Comparison of ENCODE assay signal across 28 cellular contexts in genomic region chr10:14120812-14121211, GRCh38.
"Had no signal": no experiment of that assay in that cellular context is flagged by ENCODE, and none has a peak within 500 bp of the region (broad histone marks: within the 10 kb centered on the region; RNA-seq: fewer than 3 reads in every experiment).

No MANE protein-coding gene starts in this region.

- H3K9me3 Mint-ChIP-seq: stimulated activated memory B cell treated with anti-CD40 and anti-IgM and Interleukin-4, amounts not matched to agents 10 μg/mL and 1 μg/mL and 100 μg/mL, for 72 hours; stimulated activated naive B cell treated with anti-CD40 and anti-IgM and Interleukin-4, amounts not matched to agents 10 μg/mL and 1 μg/mL and 100 μg/mL, for 72 hours; stimulated activated naive CD8-positive, alpha-beta T cell treated with anti-CD3 and anti-CD28 coated beads, Interleukin-15, amount 100 ng/mL, for 72 hours; stimulated activated naive CD8-positive, alpha-beta T cell treated with anti-CD3 and anti-CD28 coated beads, Interleukin-15, Interleukin-2, amounts not matched to agents 100 ng/mL and 50 ng/mL, for 24 hours had no signal

- DNase-seq: stimulated activated CD4-positive, alpha-beta T cell treated with anti-CD3 and anti-CD28 coated beads, Interleukin-2, amount 100 ng/mL, for 24 hours; stimulated activated CD4-positive, alpha-beta T cell treated with anti-CD3 and anti-CD28 coated beads, Interleukin-2, amount 100 ng/mL, for 48 hours; stimulated activated CD4-positive, alpha-beta T cell treated with anti-CD3 and anti-CD28 coated beads, Interleukin-4, amount 100 ng/mL, for 1 hour; stimulated activated CD4-positive, alpha-beta T cell treated with anti-CD3 and anti-CD28 coated beads, Interleukin-4, amount 100 ng/mL, for 24 hours; stimulated activated CD4-positive, alpha-beta T cell treated with anti-CD3 and anti-CD28 coated beads, Interleukin-4, amount 100 ng/mL, for 4 hours; stimulated activated CD8-positive, alpha-beta memory T cell treated with anti-CD3 and anti-CD28 coated beads, Interleukin-4, amount 100 ng/mL, for 48 hours; stimulated activated naive B cell treated with anti-CD40 and anti-IgM and Interleukin-4, amounts not matched to agents 10 μg/mL and 1 μg/mL and 100 μg/mL, for 72 hours; stimulated activated naive CD4-positive, alpha-beta T cell; stimulated activated naive CD4-positive, alpha-beta T cell treated with Interleukin-2 at 50 U/mL for 16 hours; stimulated activated naive CD8-positive, alpha-beta T cell treated with anti-CD3 and anti-CD28 coated beads, Interleukin-15, amount 100 ng/mL, for 72 hours; stimulated activated naive CD8-positive, alpha-beta T cell treated with anti-CD3 and anti-CD28 coated beads, Interleukin-15, Interleukin-2, amounts not matched to agents 100 U/mL and 50 U/mL, for 24 hours; stomach; substantia nigra; testis; thyroid gland; tibial artery; transverse colon; trophoblast cell; upper lobe of left lung; upper lobe of right lung; uterus had no signal

- H3K36me3 Mint-ChIP-seq: stimulated activated memory B cell treated with anti-CD40 and anti-IgM and Interleukin-4, amounts not matched to agents 10 μg/mL and 1 μg/mL and 100 μg/mL, for 72 hours; stimulated activated naive B cell treated with anti-CD40 and anti-IgM and Interleukin-4, amounts not matched to agents 10 μg/mL and 1 μg/mL and 100 μg/mL, for 72 hours had no signal

- H3K9me3 ChIP-seq: stomach, suprapubic skin, testis, thoracic aorta, thyroid gland, tibial artery, transverse colon, upper lobe of left lung, upper lobe of right lung, uterus, vagina had no signal

- H3K4me1 Mint-ChIP-seq: stimulated activated naive B cell treated with anti-CD40 and anti-IgM and Interleukin-4, amounts not matched to agents 10 μg/mL and 1 μg/mL and 100 μg/mL, for 72 hours; stimulated activated naive CD8-positive, alpha-beta T cell treated with anti-CD3 and anti-CD28 coated beads, Interleukin-15, amount 100 ng/mL, for 72 hours had no signal

- FAIRE-seq: urothelium cell line had no signal

- H3K27me3 ChIP-seq: stomach, suprapubic skin, testis, thyroid gland, tibial artery, transverse colon, upper lobe of left lung, upper lobe of right lung, uterus, vagina had no signal

- ATAC-seq: stimulated activated memory B cell treated with anti-CD40 and anti-IgM and Interleukin-4, amounts not matched to agents 10 μg/mL and 1 μg/mL and 100 μg/mL, for 72 hours; stimulated activated naive B cell treated with anti-CD40 and anti-IgM and Interleukin-4, amounts not matched to agents 10 μg/mL and 1 μg/mL and 100 μg/mL, for 72 hours; stimulated activated naive CD8-positive, alpha-beta T cell treated with anti-CD3 and anti-CD28 coated beads, Interleukin-15, amount 100 ng/mL, for 72 hours; stimulated activated naive CD8-positive, alpha-beta T cell treated with anti-CD3 and anti-CD28 coated beads, Interleukin-15, Interleukin-2, amounts not matched to agents 100 U/mL and 50 U/mL, for 24 hours; upper lobe of right lung had no signal

- H3K4me1 ChIP-seq: stomach, suprapubic skin, testis, thyroid gland, transverse colon, upper lobe of left lung, upper lobe of right lung, uterus, vagina had no signal

- H3K4me3 Mint-ChIP-seq: stimulated activated memory B cell treated with anti-CD40 and anti-IgM and Interleukin-4, amounts not matched to agents 10 μg/mL and 1 μg/mL and 100 μg/mL, for 72 hours; stimulated activated naive B cell treated with anti-CD40 and anti-IgM and Interleukin-4, amounts not matched to agents 10 μg/mL and 1 μg/mL and 100 μg/mL, for 72 hours; stimulated activated naive CD8-positive, alpha-beta T cell treated with anti-CD3 and anti-CD28 coated beads, Interleukin-15, amount 100 ng/mL, for 72 hours; stimulated activated naive CD8-positive, alpha-beta T cell treated with anti-CD3 and anti-CD28 coated beads, Interleukin-15, Interleukin-2, amounts not matched to agents 100 ng/mL and 50 ng/mL, for 24 hours; type B pancreatic cell had no signal

- H3K27ac Mint-ChIP-seq: stimulated activated memory B cell treated with anti-CD40 and anti-IgM and Interleukin-4, amounts not matched to agents 10 μg/mL and 1 μg/mL and 100 μg/mL, for 72 hours; stimulated activated naive B cell treated with anti-CD40 and anti-IgM and Interleukin-4, amounts not matched to agents 10 μg/mL and 1 μg/mL and 100 μg/mL, for 72 hours; stimulated activated naive CD8-positive, alpha-beta T cell treated with anti-CD3 and anti-CD28 coated beads, Interleukin-15, amount 100 ng/mL, for 72 hours; stimulated activated naive CD8-positive, alpha-beta T cell treated with anti-CD3 and anti-CD28 coated beads, Interleukin-15, Interleukin-2, amounts not matched to agents 100 ng/mL and 50 ng/mL, for 24 hours; type B pancreatic cell had no signal

- H3K36me3 ChIP-seq: stomach, suprapubic skin, thoracic aorta, thyroid gland, tibial artery, transverse colon, upper lobe of left lung, upper lobe of right lung, uterus, vagina had no signal

- H3K4me3 ChIP-seq: stomach, suprapubic skin, testis, thoracic aorta, thyroid gland, tibial artery, transverse colon, upper lobe of left lung, upper lobe of right lung, uterus, vagina had no signal

- H3K27ac ChIP-seq: stomach, suprapubic skin, testis, thoracic aorta, thyroid gland, tibial artery, transverse colon, upper lobe of left lung, upper lobe of right lung, uterus, vagina had no signal
